In the genomic region with DNA sequence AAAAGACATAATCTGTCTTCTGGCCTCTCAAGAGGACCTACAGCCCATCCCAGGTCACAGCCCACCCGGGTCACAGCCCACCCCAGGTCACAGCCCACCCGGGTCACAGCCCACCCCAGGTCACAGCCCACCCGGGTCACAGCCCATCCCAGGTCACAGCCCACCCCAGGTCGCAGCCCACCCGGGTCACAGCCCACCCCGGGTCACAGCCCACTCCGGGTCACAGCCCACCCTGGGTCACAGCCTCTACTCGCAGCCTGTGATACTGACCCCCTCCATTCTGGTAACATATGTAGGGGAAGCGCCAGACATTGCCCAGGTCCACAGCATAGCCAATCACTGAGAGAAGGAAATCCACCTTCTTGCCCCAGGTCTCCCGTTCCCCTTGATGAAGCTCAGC, we compare ENCODE assay signal across 2 cellular contexts.
TF ChIP-seq lines count a peak whose summit lies in the region.

No MANE protein-coding gene starts in this region.

TF ChIP-seq in HepG2, 621 proteins besides CTCF, POLR2A, EP300 and RAD21:
- TF ChIP-seq ZNF256 (CRISPR knock-in tag; conservative IDR thresholded peaks at IDR 0.05) (no peak), ZNF432 (CRISPR knock-in tag; IDR thresholded peaks at IDR 0.05; ENCODE audit: borderline replicate concordance) (no peak), MEF2D (CRISPR knock-in tag; IDR thresholded peaks at IDR 0.05) (no peak), ARID4A (CRISPR knock-in tag; IDR thresholded peaks at IDR 0.05; ENCODE audit: borderline replicate concordance) (no peak)

TF ChIP-seq in H1, 55 proteins besides CTCF, POLR2A, EP300 and RAD21:
- TF ChIP-seq E2F6 (IDR thresholded peaks at IDR 0.05) (no peak), CHD2 (IDR thresholded peaks at IDR 0.05; ENCODE audit: low read length) (no peak), KDM1A (IDR thresholded peaks at IDR 0.05; ENCODE audit: borderline replicate concordance, low read length) (no peak), SIX5 (IDR thresholded peaks at IDR 0.05; ENCODE audit: low read depth, low read length) (no peak), SRF (IDR thresholded peaks at IDR 0.05; ENCODE audit: low read depth, low read length) (no peak), POLR2AphosphoS5 (IDR thresholded peaks at IDR 0.05; ENCODE audit: low read depth, low read length) (no peak), TEAD4 (IDR thresholded peaks at IDR 0.05; ENCODE audit: low read depth, low read length) (no peak), JUN (IDR thresholded peaks at IDR 0.05; ENCODE audit: low read depth, low read length) (no peak)
- TF ChIP-seq, protein P1, sequence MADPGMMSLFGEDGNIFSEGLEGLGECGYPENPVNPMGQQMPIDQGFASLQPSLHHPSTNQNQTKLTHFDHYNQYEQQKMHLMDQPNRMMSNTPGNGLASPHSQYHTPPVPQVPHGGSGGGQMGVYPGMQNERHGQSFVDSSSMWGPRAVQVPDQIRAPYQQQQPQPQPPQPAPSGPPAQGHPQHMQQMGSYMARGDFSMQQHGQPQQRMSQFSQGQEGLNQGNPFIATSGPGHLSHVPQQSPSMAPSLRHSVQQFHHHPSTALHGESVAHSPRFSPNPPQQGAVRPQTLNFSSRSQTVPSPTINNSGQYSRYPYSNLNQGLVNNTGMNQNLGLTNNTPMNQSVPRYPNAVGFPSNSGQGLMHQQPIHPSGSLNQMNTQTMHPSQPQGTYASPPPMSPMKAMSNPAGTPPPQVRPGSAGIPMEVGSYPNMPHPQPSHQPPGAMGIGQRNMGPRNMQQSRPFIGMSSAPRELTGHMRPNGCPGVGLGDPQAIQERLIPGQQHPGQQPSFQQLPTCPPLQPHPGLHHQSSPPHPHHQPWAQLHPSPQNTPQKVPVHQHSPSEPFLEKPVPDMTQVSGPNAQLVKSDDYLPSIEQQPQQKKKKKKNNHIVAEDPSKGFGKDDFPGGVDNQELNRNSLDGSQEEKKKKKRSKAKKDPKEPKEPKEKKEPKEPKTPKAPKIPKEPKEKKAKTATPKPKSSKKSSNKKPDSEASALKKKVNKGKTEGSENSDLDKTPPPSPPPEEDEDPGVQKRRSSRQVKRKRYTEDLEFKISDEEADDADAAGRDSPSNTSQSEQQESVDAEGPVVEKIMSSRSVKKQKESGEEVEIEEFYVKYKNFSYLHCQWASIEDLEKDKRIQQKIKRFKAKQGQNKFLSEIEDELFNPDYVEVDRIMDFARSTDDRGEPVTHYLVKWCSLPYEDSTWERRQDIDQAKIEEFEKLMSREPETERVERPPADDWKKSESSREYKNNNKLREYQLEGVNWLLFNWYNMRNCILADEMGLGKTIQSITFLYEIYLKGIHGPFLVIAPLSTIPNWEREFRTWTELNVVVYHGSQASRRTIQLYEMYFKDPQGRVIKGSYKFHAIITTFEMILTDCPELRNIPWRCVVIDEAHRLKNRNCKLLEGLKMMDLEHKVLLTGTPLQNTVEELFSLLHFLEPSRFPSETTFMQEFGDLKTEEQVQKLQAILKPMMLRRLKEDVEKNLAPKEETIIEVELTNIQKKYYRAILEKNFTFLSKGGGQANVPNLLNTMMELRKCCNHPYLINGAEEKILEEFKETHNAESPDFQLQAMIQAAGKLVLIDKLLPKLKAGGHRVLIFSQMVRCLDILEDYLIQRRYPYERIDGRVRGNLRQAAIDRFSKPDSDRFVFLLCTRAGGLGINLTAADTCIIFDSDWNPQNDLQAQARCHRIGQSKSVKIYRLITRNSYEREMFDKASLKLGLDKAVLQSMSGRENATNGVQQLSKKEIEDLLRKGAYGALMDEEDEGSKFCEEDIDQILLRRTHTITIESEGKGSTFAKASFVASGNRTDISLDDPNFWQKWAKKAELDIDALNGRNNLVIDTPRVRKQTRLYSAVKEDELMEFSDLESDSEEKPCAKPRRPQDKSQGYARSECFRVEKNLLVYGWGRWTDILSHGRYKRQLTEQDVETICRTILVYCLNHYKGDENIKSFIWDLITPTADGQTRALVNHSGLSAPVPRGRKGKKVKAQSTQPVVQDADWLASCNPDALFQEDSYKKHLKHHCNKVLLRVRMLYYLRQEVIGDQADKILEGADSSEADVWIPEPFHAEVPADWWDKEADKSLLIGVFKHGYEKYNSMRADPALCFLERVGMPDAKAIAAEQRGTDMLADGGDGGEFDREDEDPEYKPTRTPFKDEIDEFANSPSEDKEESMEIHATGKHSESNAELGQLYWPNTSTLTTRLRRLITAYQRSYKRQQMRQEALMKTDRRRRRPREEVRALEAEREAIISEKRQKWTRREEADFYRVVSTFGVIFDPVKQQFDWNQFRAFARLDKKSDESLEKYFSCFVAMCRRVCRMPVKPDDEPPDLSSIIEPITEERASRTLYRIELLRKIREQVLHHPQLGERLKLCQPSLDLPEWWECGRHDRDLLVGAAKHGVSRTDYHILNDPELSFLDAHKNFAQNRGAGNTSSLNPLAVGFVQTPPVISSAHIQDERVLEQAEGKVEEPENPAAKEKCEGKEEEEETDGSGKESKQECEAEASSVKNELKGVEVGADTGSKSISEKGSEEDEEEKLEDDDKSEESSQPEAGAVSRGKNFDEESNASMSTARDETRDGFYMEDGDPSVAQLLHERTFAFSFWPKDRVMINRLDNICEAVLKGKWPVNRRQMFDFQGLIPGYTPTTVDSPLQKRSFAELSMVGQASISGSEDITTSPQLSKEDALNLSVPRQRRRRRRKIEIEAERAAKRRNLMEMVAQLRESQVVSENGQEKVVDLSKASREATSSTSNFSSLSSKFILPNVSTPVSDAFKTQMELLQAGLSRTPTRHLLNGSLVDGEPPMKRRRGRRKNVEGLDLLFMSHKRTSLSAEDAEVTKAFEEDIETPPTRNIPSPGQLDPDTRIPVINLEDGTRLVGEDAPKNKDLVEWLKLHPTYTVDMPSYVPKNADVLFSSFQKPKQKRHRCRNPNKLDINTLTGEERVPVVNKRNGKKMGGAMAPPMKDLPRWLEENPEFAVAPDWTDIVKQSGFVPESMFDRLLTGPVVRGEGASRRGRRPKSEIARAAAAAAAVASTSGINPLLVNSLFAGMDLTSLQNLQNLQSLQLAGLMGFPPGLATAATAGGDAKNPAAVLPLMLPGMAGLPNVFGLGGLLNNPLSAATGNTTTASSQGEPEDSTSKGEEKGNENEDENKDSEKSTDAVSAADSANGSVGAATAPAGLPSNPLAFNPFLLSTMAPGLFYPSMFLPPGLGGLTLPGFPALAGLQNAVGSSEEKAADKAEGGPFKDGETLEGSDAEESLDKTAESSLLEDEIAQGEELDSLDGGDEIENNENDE (IDR thresholded peaks at IDR 0.05; ENCODE audit: insufficient replicate concordance, low read length): no peak
